14 cellular contexts compared by ENCODE assay signal in the genomic region with DNA sequence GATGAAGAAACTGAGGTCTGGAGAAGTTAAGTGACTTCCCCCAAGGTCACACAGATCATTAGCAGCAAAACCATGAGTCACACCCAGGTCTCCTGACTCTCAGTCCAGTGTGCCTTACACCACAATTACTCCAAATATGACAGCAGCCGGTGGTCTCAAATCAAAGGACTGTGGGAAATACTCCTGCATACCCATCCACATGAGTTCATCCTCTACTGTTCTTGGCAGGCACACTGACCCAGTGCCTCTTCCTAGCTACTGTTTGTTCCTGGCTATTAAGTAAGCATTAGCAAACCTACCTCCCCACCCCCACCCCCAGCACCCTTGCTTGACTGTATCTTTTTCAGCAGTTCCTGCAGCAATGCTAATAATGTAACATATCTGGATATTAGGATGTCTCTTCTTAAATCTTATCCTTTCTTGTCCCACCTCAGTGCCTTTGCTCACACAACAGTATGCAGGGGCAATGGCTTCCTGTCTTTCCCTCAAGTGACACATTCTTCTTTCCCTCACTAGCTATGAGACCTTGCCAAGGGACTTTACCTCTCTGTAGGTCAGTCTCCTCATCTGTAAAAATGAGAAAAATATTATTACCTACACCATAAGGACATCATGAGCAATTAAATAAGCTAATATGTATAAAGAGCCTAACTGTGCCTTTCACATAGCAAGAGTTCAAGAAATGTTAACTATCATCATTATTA. TPM values are rescaled to one million over a fixed set of nuclear protein-coding genes. Genes with fewer than 3 reads are reported as not detected.
A peak's percentile ranks its signal among the peaks of the same experiment; 100 is the strongest.
DNase-seq lines count a peak whose midpoint lies in the region; ATAC-seq and TF ChIP-seq lines count a peak whose summit lies in the region.
"Had no signal": no experiment of that assay in that cellular context is flagged by ENCODE, and none has a peak within 500 bp of the region (broad histone marks: within the 10 kb centered on the region; RNA-seq: fewer than 3 reads in every experiment).

No MANE protein-coding gene starts in this region.

- H3F3A ChIP-seq in PC-3 (ENCODE audit: low read length, unreplicated experiment): no peaks in the 10 kb centered on the region

- H3K79me2 ChIP-seq in PC-3 (ENCODE audit: low read length): no peaks in the 10 kb centered on the region

- H3K9me2 ChIP-seq in PC-3 (replicated peaks; ENCODE audit: low read length): no peaks in the 10 kb centered on the region

- intact Hi-C loops in PC-3 (cut with micrococcal nuclease): no loop called here

- H3K4me3 ChIP-seq in PC-3 (ENCODE audit: low read length) (no peak overlapping the region), fibroblast of mammary gland (ENCODE audit: control insufficient read depth, low read depth, low read length) (no peak overlapping the region), retinal pigment epithelial cell (ENCODE audit: low read length) (no peak overlapping the region), BE2C (ENCODE audit: low read depth, low read length) (no peak overlapping the region)
- H3K4me3 ChIP-seq: breast epithelium, suprapubic skin had no signal

- H3K4me1 Mint-ChIP-seq in HFFc6 (ENCODE audit: low read depth): peaks cover 34% of the 10 kb centered on the region

- H3K9me3 ChIP-seq in PC-3 (ENCODE audit: low read length) (no peaks in the 10 kb centered on the region), BE2C (no peaks in the 10 kb centered on the region)
- H3K9me3 ChIP-seq: breast epithelium, suprapubic skin had no signal

- H3K27me3 ChIP-seq in PC-3 (ENCODE audit: low read length) (no peaks in the 10 kb centered on the region), BE2C (0 out of 2 replicates have a peak, but pooled peaks cover 4% of the 10 kb centered on the region)
- H3K27me3 ChIP-seq: breast epithelium, suprapubic skin had no signal

- H2AFZ ChIP-seq in PC-3 (ENCODE audit: low read length): no peak overlapping the region

- no peak overlapping the region for H3K4me3 Mint-ChIP-seq in HFFc6
- H3K4me3 Mint-ChIP-seq: activated CD4-positive, alpha-beta T cell treated with anti-CD3 and anti-CD28 coated beads, Interleukin-2, amount 10 ng/mL, durations not matched to agents 24 days and 14 days had no signal

- peaks cover 3% of the 10 kb centered on the region; the same call in 1 of the 2 replicates for H3K27me3 Mint-ChIP-seq in HFFc6 (ENCODE audit: insufficient read depth)
- H3K27me3 Mint-ChIP-seq: activated CD4-positive, alpha-beta T cell treated with anti-CD3 and anti-CD28 coated beads, Interleukin-2, amount 10 ng/mL, durations not matched to agents 24 days and 14 days had no signal

- no peaks in the 10 kb centered on the region for H3K36me3 Mint-ChIP-seq in HFFc6 (ENCODE audit: low read depth)

- POLR2A ChIA-PET in PC-3 (lab: Charles Lee; ENCODE audit: unreplicated experiment): no interaction called here

- TF ChIP-seq CTCF in HFFc6 (IDR thresholded peaks at IDR 0.05) (no peak), PC-3 (conservative IDR thresholded peaks at IDR 0.05; ENCODE audit: low read depth, low read length) (no peak), fibroblast of mammary gland (conservative IDR thresholded peaks at IDR 0.05; ENCODE audit: control insufficient read depth, insufficient read depth, low read depth, low read length) (no peak), retinal pigment epithelial cell (conservative IDR thresholded peaks at IDR 0.05; ENCODE audit: low read depth, low read length) (no peak), BE2C (IDR thresholded peaks at IDR 0.05; ENCODE audit: low read depth, low read length) (no peak)

- no peaks in the 10 kb centered on the region for H4K20me1 ChIP-seq in PC-3 (ENCODE audit: low read length)

- ATAC-seq in PC-3: peak; percentile 67
- no peak for ATAC-seq in GM21576 (IDR thresholded peaks at IDR 0.05; ENCODE audit: unreplicated experiment)
- no peak for ATAC-seq in HG03378 (IDR thresholded peaks at IDR 0.05; ENCODE audit: unreplicated experiment)
- ATAC-seq: right cardiac atrium had no signal

- H3K27ac Mint-ChIP-seq in HFFc6: no peak overlapping the region
- H3K27ac Mint-ChIP-seq: activated CD4-positive, alpha-beta T cell treated with anti-CD3 and anti-CD28 coated beads, Interleukin-2, amount 10 ng/mL, durations not matched to agents 24 days and 14 days had no signal

- H3K4me2 ChIP-seq in PC-3 (ENCODE audit: low read length): no peak overlapping the region

- no peak overlapping the region for H3K27ac ChIP-seq in PC-3 (ENCODE audit: low read length)
- H3K27ac ChIP-seq: suprapubic skin had no signal

- CTCF ChIA-PET in PC-3 (lab: Charles Lee): interaction anchor here (0.7 kb wide), 1 partner anchor 122 kb away, joined by 3 read pairs; no protein-coding TSS in a partner anchor

- BruUV-seq in PC-3 (replicated peaks; lab: Mats Ljungman, UMichigan): no TSS peak

- peak; percentile 18 for DNase-seq in HFFc6
- DNase-seq in PC-3: peak; percentile 43
- peak; percentile 55 for DNase-seq in fibroblast of mammary gland (ENCODE audit: low read depth)
- peak; percentile 37 for DNase-seq in retinal pigment epithelial cell (ENCODE audit: low read depth)
- DNase-seq in BE2C: no peak
- DNase-seq: activated CD4-positive, alpha-beta T cell treated with anti-CD3 and anti-CD28 coated beads, Interleukin-2, amount 10 ng/mL, durations not matched to agents 24 days and 14 days; activated effector memory CD4-positive, alpha-beta T cell treated with Interleukin-2 at 50 U/mL for 16 hours; NCI-H1436 treated with DMSO at 0.1 percent for 48 hours; right cardiac atrium; SW 1271 had no signal

- no peaks in the 10 kb centered on the region for H3K36me3 ChIP-seq in PC-3 (ENCODE audit: low read depth, low read length)
- H3K36me3 ChIP-seq in BE2C: no peaks in the 10 kb centered on the region
- H3K36me3 ChIP-seq: breast epithelium, suprapubic skin had no signal

- no peak overlapping the region for H3K9ac ChIP-seq in PC-3 (ENCODE audit: low read length)

- peaks cover 7% of the 10 kb centered on the region for H3K4me1 ChIP-seq in PC-3 (ENCODE audit: insufficient read depth, low read length)
- H3K4me1 ChIP-seq in BE2C: no peaks in the 10 kb centered on the region
- H3K4me1 ChIP-seq: breast epithelium had no signal

- no peaks in the 10 kb centered on the region for H3K9me3 Mint-ChIP-seq in HFFc6
- H3K9me3 Mint-ChIP-seq: activated CD4-positive, alpha-beta T cell treated with anti-CD3 and anti-CD28 coated beads, Interleukin-2, amount 10 ng/mL, durations not matched to agents 24 days and 14 days had no signal

RNA-seq across cellular contexts. Expression of gene FAM98A, which starts 46.2 kb away (rescaled TPM):
- total RNA-seq in HFFc6 (2021; fragmentation: NEBNext Ultra II Directional; extraction: Animal tissue kit (Norgen Biotek cat#: 25700)): 100 to 1,000 TPM; 144 to 178 (median 167) TPM
- total RNA-seq in PC-3 (2014; rRNA removed): 22.4 and 30.1 TPM in 2 replicates
- polyA plus RNA-seq in BE2C (2012; ENCODE audit: insufficient read depth, insufficient read length, low read depth): 44.4 TPM
